Comparison of ENCODE assay signal across 26 cellular contexts in genomic region chr10:69772933-69773704, GRCh38. TPM values are rescaled to one million over a fixed set of nuclear protein-coding genes. Genes with fewer than 3 reads are reported as not detected.
"Had no signal": no experiment of that assay in that cellular context is flagged by ENCODE, and none has a peak within 500 bp of the region (broad histone marks: within the 10 kb centered on the region; RNA-seq: fewer than 3 reads in every experiment).

No MANE protein-coding gene starts in this region.

- H3K4me3 ChIP-seq: breast epithelium, coronary artery, gastroesophageal sphincter, lower lobe of right lung, upper lobe of left lung had no signal

- DNase-seq: activated CD4-positive, alpha-beta T cell treated with anti-CD3 and anti-CD28 coated beads for 1 hour; activated CD4-positive, alpha-beta T cell treated with anti-CD3 and anti-CD28 coated beads, Interleukin-2, amount 50 U/mL, for 1 hour; activated naive CD4-positive, alpha-beta T cell; activated naive CD8-positive, alpha-beta T cell treated with anti-CD3 and anti-CD28 coated beads, Interleukin-2, amount 10 ng/mL, durations not matched to agents 7 days and 5 days; activated T-cell treated with anti-CD3 and anti-CD28 coated beads, Interleukin-2, amount 50 U/mL, for 1 hour; amniotic stem cell; endodermal cell; head of caudate nucleus; left colon; lower lobe of right lung; naive B cell; nucleus accumbens; small intestine; stimulated activated CD4-positive, alpha-beta T cell treated with anti-CD3 and anti-CD28 coated beads, Interleukin-2, amount 100 ng/mL, for 24 hours; stimulated activated naive CD4-positive, alpha-beta T cell had no signal

- H3K9me3 ChIP-seq: breast epithelium, gastroesophageal sphincter, lower lobe of right lung, upper lobe of left lung had no signal

- H3K79me2 ChIP-seq: parathyroid adenoma had no signal

- H3K9me3 Mint-ChIP-seq: activated naive CD8-positive, alpha-beta T cell treated with anti-CD3 and anti-CD28 coated beads, Interleukin-2, amount 10 ng/mL, durations not matched to agents 7 days and 5 days; activated T-helper 2 cell treated with anti-CD3 and anti-CD28 coated beads, Interferon-gamma antibody, Interleukin-2, Interleukin-4, amounts not matched to agents 10 μg/mL and 5 μg/mL and 100 μg/mL, durations not matched to agents 14 hours and 24 hours and 36 hours; T-helper 2 cell treated with Interferon-gamma antibody and Interleukin-4, amounts not matched to agents 5 μg/mL and 100 μg/mL, for 36 hours had no signal

- H3K4me1 ChIP-seq: breast epithelium, lower lobe of right lung, parathyroid adenoma had no signal

- H3K27me3 ChIP-seq: gastroesophageal sphincter had no signal

- H3K27ac Mint-ChIP-seq: activated naive CD8-positive, alpha-beta T cell treated with anti-CD3 and anti-CD28 coated beads, Interleukin-2, amount 10 ng/mL, durations not matched to agents 7 days and 5 days; activated T-helper 2 cell treated with anti-CD3 and anti-CD28 coated beads, Interferon-gamma antibody, Interleukin-2, Interleukin-4, amounts not matched to agents 10 μg/mL and 5 μg/mL and 100 μg/mL, durations not matched to agents 14 hours and 24 hours and 36 hours; endodermal cell; naive B cell; T-helper 2 cell treated with Interferon-gamma antibody and Interleukin-4, amounts not matched to agents 5 μg/mL and 100 μg/mL, for 36 hours had no signal

- ATAC-seq: gastroesophageal sphincter, left colon, lower lobe of right lung had no signal

- H3K27ac ChIP-seq: breast epithelium, coronary artery, epithelial cell of prostate, gastroesophageal sphincter, lower lobe of right lung, parathyroid adenoma, upper lobe of left lung had no signal

- H3K9ac ChIP-seq: parathyroid adenoma had no signal

- H3K4me3 Mint-ChIP-seq: activated naive CD8-positive, alpha-beta T cell treated with anti-CD3 and anti-CD28 coated beads, Interleukin-2, amount 10 ng/mL, durations not matched to agents 7 days and 5 days; endodermal cell; naive B cell; T-helper 2 cell treated with Interferon-gamma antibody and Interleukin-4, amounts not matched to agents 5 μg/mL and 100 μg/mL, for 36 hours had no signal

- H3K36me3 ChIP-seq: breast epithelium, gastroesophageal sphincter, lower lobe of right lung, upper lobe of left lung had no signal

- H3K36me3 Mint-ChIP-seq: activated naive CD8-positive, alpha-beta T cell treated with anti-CD3 and anti-CD28 coated beads, Interleukin-2, amount 10 ng/mL, durations not matched to agents 7 days and 5 days; naive B cell had no signal

- H2AFZ ChIP-seq: parathyroid adenoma had no signal

- H3K4me1 Mint-ChIP-seq: naive B cell had no signal

- FAIRE-seq: islet of Langerhans, small intestine, TTC549 had no signal

RNA-seq across cellular contexts. Expression of gene COL13A1, which starts 28.6 kb away (rescaled TPM):
- total RNA-seq: activated naive CD8-positive, alpha-beta T cell treated with anti-CD3 and anti-CD28 coated beads, Interleukin-2, amount 10 ng/mL, durations not matched to agents 7 days and 5 days; activated T-helper 2 cell treated with anti-CD3 and anti-CD28 coated beads, Interferon-gamma antibody, Interleukin-2, Interleukin-4, amounts not matched to agents 10 μg/mL and 5 μg/mL and 100 μg/mL, durations not matched to agents 14 hours and 24 hours and 36 hours; mesenteric fat pad had no signal
